Comparison of ENCODE assay signal across 1 cellular context in genomic region chr14:105863296-105864108, GRCh38.
TF ChIP-seq lines count a peak whose summit lies in the region.

No MANE protein-coding gene starts in this region.

TF ChIP-seq in GM12878, 131 proteins besides CTCF, POLR2A, EP300 and RAD21 (continued from another document):
- TF ChIP-seq IRF5 (IDR thresholded peaks at IDR 0.05; ENCODE audit: borderline replicate concordance) (no peak), ATF7 (IDR thresholded peaks at IDR 0.05; ENCODE audit: low read depth) (no peak), SPI1 (IDR thresholded peaks at IDR 0.05; ENCODE audit: borderline replicate concordance, insufficient read depth, low read depth, low read length) (no peak), REST (IDR thresholded peaks at IDR 0.05; ENCODE audit: low read depth, low read length) (0 out of 2 replicates have a peak, but pooled peaks have one; percentile 8), CHD2 (IDR thresholded peaks at IDR 0.05; ENCODE audit: borderline replicate concordance, low read depth, low read length) (no peak), HDAC2 (IDR thresholded peaks at IDR 0.05) (no peak), PAX5 (IDR thresholded peaks at IDR 0.05; ENCODE audit: borderline replicate concordance, low read depth, low read length) (0 out of 2 replicates have a peak, but pooled peaks have one; percentile 18), GABPA (IDR thresholded peaks at IDR 0.05; ENCODE audit: low read depth) (no peak), NR2C2 (IDR thresholded peaks at IDR 0.05; ENCODE audit: borderline replicate concordance, control insufficient read depth, insufficient read length, low read depth) (no peak), RUNX3 (IDR thresholded peaks at IDR 0.05; ENCODE audit: low read length) (no peak), SMAD5 (IDR thresholded peaks at IDR 0.05; ENCODE audit: low read depth) (peak; percentile 39), PBX3 (IDR thresholded peaks at IDR 0.05; ENCODE audit: insufficient replicate concordance, low read depth, low read length) (no peak), ASH2L (IDR thresholded peaks at IDR 0.05; ENCODE audit: borderline replicate concordance, low read depth) (no peak), USF2 (IDR thresholded peaks at IDR 0.05; ENCODE audit: borderline replicate concordance, low read depth, low read length) (no peak), PRDM15 (CRISPR knock-in tag; IDR thresholded peaks at IDR 0.05) (0 out of 2 replicates have a peak, but pooled peaks have one; percentile 56), MYC (IDR thresholded peaks at IDR 0.05; ENCODE audit: insufficient read depth, insufficient read length, insufficient replicate concordance, low read length, severe bottlenecking) (no peak), MLLT1 (IDR thresholded peaks at IDR 0.05) (peak; percentile 93), BACH1 (IDR thresholded peaks at IDR 0.05; ENCODE audit: borderline replicate concordance) (no peak), YBX1 (IDR thresholded peaks at IDR 0.05) (no peak), WRNIP1 (IDR thresholded peaks at IDR 0.05; ENCODE audit: borderline replicate concordance, low read depth, low read length) (no peak), RELB (IDR thresholded peaks at IDR 0.05; ENCODE audit: low read depth) (no peak), NRF1 (conservative IDR thresholded peaks at IDR 0.05; ENCODE audit: low read depth, low read length) (no peak)
- TF ChIP-seq, protein P1, sequence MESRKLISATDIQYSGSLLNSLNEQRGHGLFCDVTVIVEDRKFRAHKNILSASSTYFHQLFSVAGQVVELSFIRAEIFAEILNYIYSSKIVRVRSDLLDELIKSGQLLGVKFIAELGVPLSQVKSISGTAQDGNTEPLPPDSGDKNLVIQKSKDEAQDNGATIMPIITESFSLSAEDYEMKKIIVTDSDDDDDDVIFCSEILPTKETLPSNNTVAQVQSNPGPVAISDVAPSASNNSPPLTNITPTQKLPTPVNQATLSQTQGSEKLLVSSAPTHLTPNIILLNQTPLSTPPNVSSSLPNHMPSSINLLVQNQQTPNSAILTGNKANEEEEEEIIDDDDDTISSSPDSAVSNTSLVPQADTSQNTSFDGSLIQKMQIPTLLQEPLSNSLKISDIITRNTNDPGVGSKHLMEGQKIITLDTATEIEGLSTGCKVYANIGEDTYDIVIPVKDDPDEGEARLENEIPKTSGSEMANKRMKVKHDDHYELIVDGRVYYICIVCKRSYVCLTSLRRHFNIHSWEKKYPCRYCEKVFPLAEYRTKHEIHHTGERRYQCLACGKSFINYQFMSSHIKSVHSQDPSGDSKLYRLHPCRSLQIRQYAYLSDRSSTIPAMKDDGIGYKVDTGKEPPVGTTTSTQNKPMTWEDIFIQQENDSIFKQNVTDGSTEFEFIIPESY (IDR thresholded peaks at IDR 0.05) = no peak
- TF ChIP-seq, protein P2, sequence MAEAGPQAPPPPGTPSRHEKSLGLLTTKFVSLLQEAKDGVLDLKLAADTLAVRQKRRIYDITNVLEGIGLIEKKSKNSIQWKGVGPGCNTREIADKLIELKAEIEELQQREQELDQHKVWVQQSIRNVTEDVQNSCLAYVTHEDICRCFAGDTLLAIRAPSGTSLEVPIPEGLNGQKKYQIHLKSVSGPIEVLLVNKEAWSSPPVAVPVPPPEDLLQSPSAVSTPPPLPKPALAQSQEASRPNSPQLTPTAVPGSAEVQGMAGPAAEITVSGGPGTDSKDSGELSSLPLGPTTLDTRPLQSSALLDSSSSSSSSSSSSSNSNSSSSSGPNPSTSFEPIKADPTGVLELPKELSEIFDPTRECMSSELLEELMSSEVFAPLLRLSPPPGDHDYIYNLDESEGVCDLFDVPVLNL (IDR thresholded peaks at IDR 0.05; ENCODE audit: low read depth, low read length) = no peak
